In the genomic region with DNA sequence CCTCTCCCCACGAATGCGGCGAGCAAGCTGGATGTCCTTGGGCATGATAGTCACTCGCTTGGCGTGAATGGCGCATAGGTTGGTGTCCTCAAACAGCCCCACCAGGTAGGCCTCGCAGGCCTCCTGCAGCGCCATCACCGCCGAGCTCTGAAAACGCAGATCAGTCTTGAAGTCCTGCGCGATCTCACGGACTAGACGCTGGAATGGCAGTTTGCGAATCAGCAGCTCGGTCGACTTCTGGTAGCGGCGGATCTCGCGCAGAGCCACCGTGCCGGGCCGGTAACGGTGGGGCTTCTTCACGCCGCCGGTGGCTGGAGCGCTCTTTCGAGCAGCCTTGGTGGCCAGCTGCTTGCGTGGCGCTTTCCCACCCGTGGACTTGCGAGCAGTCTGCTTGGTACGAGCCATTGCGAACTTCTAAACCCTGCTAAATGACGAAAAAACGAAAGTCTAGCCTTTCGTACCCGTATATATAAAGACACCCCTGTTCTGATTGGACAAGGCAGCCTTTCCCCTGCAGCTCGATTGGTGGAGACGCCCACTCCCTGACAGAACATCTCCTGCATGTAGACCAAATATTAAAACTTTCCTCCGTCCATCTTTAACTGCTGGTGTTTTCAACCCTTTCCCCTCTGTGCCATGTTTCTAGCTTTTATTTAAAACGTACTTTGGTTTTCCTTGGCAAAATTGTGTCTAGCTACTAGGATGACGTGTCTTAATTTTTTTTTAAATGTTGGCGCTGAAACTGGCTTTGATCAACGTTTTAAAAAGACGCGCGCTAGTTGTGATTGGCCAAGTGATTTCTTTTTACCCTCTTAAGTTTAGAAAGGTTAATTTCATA, we compare ENCODE assay signal across 8 cellular contexts.
DNase-seq lines count a peak whose midpoint lies in the region; ATAC-seq and TF ChIP-seq lines count a peak whose summit lies in the region.

No MANE protein-coding gene starts in this region.

- peak; percentile 95 for DNase-seq in GM12864 (ENCODE audit: low read depth)
- peak; percentile 95 for DNase-seq in NCI-H1105 treated with DMSO at 0.1 percent for 48 hours (lab: John Stamatoyannopoulos, UW)
- peak; percentile 62 to 97 (median 78) for DNase-seq in T-helper 1 cell
- peak; percentile 95 for DNase-seq in astrocyte of the spinal cord (ENCODE audit: low read depth, low spot score)
- peak; percentile 63 to 67 for DNase-seq in hippocampal formation (lab: John Stamatoyannopoulos, UW)
- peak; percentile 90 for DNase-seq in renal cortical epithelial cell (ENCODE audit: low read depth)

- H3K4me3 ChIP-seq in GM12864 (ENCODE audit: low read depth, low read length) (peak overlapping the region; percentile 79), astrocyte of the spinal cord (ENCODE audit: low read depth, low read length) (peak overlapping the region; percentile 66)

- TF ChIP-seq CTCF in GM12864 (IDR thresholded peaks at IDR 0.05; ENCODE audit: low read depth, low read length, missing control alignments) (no peak), astrocyte of the spinal cord (IDR thresholded peaks at IDR 0.05; ENCODE audit: low read depth, low read length) (peak; percentile 6)

- peak; percentile 35 for ATAC-seq in HG02610 (IDR thresholded peaks at IDR 0.05; ENCODE audit: unreplicated experiment)
- ATAC-seq in GM18519 (IDR thresholded peaks at IDR 0.05; ENCODE audit: low FRiP score, unreplicated experiment), result no peak

- in situ Hi-C loops in astrocyte of the spinal cord (cut with HindIII; ENCODE audit: low sequenced_read_pairs), result no loop called here
